ENCODE assay signal across 12 cellular contexts in genomic region chr10:43863859-43864591, GRCh38.
A peak's percentile ranks its signal among the peaks of the same experiment; 100 is the strongest.
DNase-seq lines count a peak whose midpoint lies in the region; ATAC-seq and TF ChIP-seq lines count a peak whose summit lies in the region.
"Had no signal": no experiment of that assay in that cellular context is flagged by ENCODE, and none has a peak within 500 bp of the region (broad histone marks: within the 10 kb centered on the region; RNA-seq: fewer than 3 reads in every experiment).

No MANE protein-coding gene starts in this region.

- WGBS in esophagus, 2 donors: 67 to 75% methylated on average over 8 of the region's 8 CpGs

- H3K4me3 Mint-ChIP-seq in activated CD8-positive, alpha-beta memory T cell treated with anti-CD3 and anti-CD28 coated beads, Interleukin-2, amount 10 ng/mL, durations not matched to agents 7 days and 5 days: no peak overlapping the region

- H3K27ac ChIP-seq in esophagus (ENCODE audit: low read depth in 2 of 2, low read length in 1 of 2) (peak overlapping the region; percentile 55 to 61), lower lobe of right lung (peak overlapping the region; percentile 33), upper lobe of right lung (no peak overlapping the region)

- intact Hi-C loops in lower lobe of right lung (cut with DNase I): no loop called here
- intact Hi-C loops in upper lobe of right lung (cut with DNase I): no loop called here

- H3K36me3 ChIP-seq in esophagus (ENCODE audit: control insufficient read depth in 2 of 2, insufficient read depth in 2 of 2, low read length in 1 of 2) (no peaks in the 10 kb centered on the region), lower lobe of right lung (no peaks in the 10 kb centered on the region), upper lobe of right lung (no peaks in the 10 kb centered on the region)
- H3K36me3 ChIP-seq: adrenal gland had no signal

- H3K9me3 ChIP-seq in esophagus (ENCODE audit: control insufficient read depth in 2 of 2, insufficient read depth in 1 of 2, low read depth in 1 of 2, low read length in 1 of 2) (no peaks in the 10 kb centered on the region), lower lobe of right lung (no peaks in the 10 kb centered on the region), upper lobe of right lung (no peaks in the 10 kb centered on the region)
- H3K9me3 ChIP-seq: adrenal gland had no signal

- no peaks in the 10 kb centered on the region for H3K27me3 ChIP-seq in esophagus (ENCODE audit: control insufficient read depth in 1 of 2, insufficient read depth in 2 of 2, low read length in 2 of 2)
- no peaks in the 10 kb centered on the region for H3K27me3 ChIP-seq in lower lobe of right lung (ENCODE audit: low read depth)
- H3K27me3 ChIP-seq in upper lobe of right lung: no peaks in the 10 kb centered on the region
- H3K27me3 ChIP-seq: adrenal gland had no signal

- no peaks in the 10 kb centered on the region for H3K9me3 Mint-ChIP-seq in activated CD8-positive, alpha-beta memory T cell treated with anti-CD3 and anti-CD28 coated beads, Interleukin-2, amount 10 ng/mL, durations not matched to agents 7 days and 5 days (ENCODE audit: low read depth)

- no peaks in the 10 kb centered on the region for H3K4me1 Mint-ChIP-seq in activated CD8-positive, alpha-beta memory T cell treated with anti-CD3 and anti-CD28 coated beads, Interleukin-2, amount 10 ng/mL, durations not matched to agents 7 days and 5 days

- DNase-seq in activated CD8-positive, alpha-beta memory T cell treated with anti-CD3 and anti-CD28 coated beads, Interleukin-2, amount 10 ng/mL, durations not matched to agents 7 days and 5 days: peak; percentile 21
- no peak for DNase-seq in activated CD8-positive, alpha-beta memory T cell treated with anti-CD3 and anti-CD28 coated beads, Interleukin-2, amount 50 U/mL, for 4 hours
- DNase-seq in lower lobe of right lung (peak; percentile 31), upper lobe of right lung (no peak), germinal center (ENCODE audit: low spot score) (no peak)
- DNase-seq in NK-92 treated with Interleukin-12 subunit alpha and Interleukin-12 subunit beta, amount 100 ng/mL, for 24 hours (lab: John Stamatoyannopoulos, UW): no peak
- DNase-seq: H7; NCI-H69; stimulated activated CD4-positive, alpha-beta T cell treated with anti-CD3 and anti-CD28 coated beads, Interleukin-4, amount 100 ng/mL, for 24 hours had no signal

- no peak for TF ChIP-seq CTCF in lower lobe of right lung (IDR thresholded peaks at IDR 0.05)
- TF ChIP-seq CTCF in upper lobe of right lung (IDR thresholded peaks at IDR 0.05): no peak

- no peak overlapping the region for H3K4me3 ChIP-seq in esophagus (ENCODE audit: low read depth in 1 of 2, low read length in 2 of 2)
- H3K4me3 ChIP-seq in lower lobe of right lung: no peak overlapping the region
- H3K4me3 ChIP-seq in upper lobe of right lung: no peak overlapping the region
- H3K4me3 ChIP-seq: adrenal gland had no signal

- no peak for ATAC-seq in activated CD8-positive, alpha-beta memory T cell treated with anti-CD3 and anti-CD28 coated beads, Interleukin-2, amount 10 ng/mL, durations not matched to agents 7 days and 5 days
- ATAC-seq in lower lobe of right lung (no peak), upper lobe of right lung (peak; percentile 22), HG02610 (IDR thresholded peaks at IDR 0.05; ENCODE audit: unreplicated experiment) (no peak)

- H3K4me1 ChIP-seq in esophagus (ENCODE audit: control insufficient read depth in 2 of 2, insufficient read depth in 2 of 2, low read length in 1 of 2) (peaks cover 3 to 10% of the 10 kb centered on the region in 2 donors), lower lobe of right lung (peaks cover 11% of the 10 kb centered on the region), upper lobe of right lung (no peaks in the 10 kb centered on the region)
- H3K4me1 ChIP-seq: adrenal gland had no signal

- H3K36me3 Mint-ChIP-seq in activated CD8-positive, alpha-beta memory T cell treated with anti-CD3 and anti-CD28 coated beads, Interleukin-2, amount 10 ng/mL, durations not matched to agents 7 days and 5 days: no peaks in the 10 kb centered on the region

- H3K27me3 Mint-ChIP-seq in activated CD8-positive, alpha-beta memory T cell treated with anti-CD3 and anti-CD28 coated beads, Interleukin-2, amount 10 ng/mL, durations not matched to agents 7 days and 5 days: peaks cover 9% of the 10 kb centered on the region

- H3K27ac Mint-ChIP-seq in activated CD8-positive, alpha-beta memory T cell treated with anti-CD3 and anti-CD28 coated beads, Interleukin-2, amount 10 ng/mL, durations not matched to agents 7 days and 5 days: no peak overlapping the region

- CTCF ChIA-PET in activated CD8-positive, alpha-beta memory T cell treated with anti-CD3 and anti-CD28 coated beads, Interleukin-2, amount 10 ng/mL, durations not matched to agents 7 days and 5 days (lab: Charles Lee): no interaction called here

Comparison
In these comparisons a context has a peak if more than half of its experiments do, and no peak if none do; other contexts are left out.
1. DNase-seq: peak in activated CD8-positive, alpha-beta memory T cell treated with anti-CD3 and anti-CD28 coated beads, Interleukin-2, amount 10 ng/mL, durations not matched to agents 7 days and 5 days (single experiment) and lower lobe of right lung (single experiment); none in activated CD8-positive, alpha-beta memory T cell treated with anti-CD3 and anti-CD28 coated beads, Interleukin-2, amount 50 U/mL, for 4 hours (single experiment), upper lobe of right lung (single experiment), NK-92 treated with Interleukin-12 subunit alpha and Interleukin-12 subunit beta, amount 100 ng/mL, for 24 hours (single experiment) and germinal center (single experiment).